Comparison of ENCODE assay signal across 8 cellular contexts in genomic region chr2:223993634-223994232, GRCh38. TPM values are rescaled to one million over a fixed set of nuclear protein-coding genes. Genes with fewer than 3 reads are reported as not detected.
DNase-seq lines count a peak whose midpoint lies in the region; ATAC-seq, FAIRE-seq and TF ChIP-seq lines count a peak whose summit lies in the region.

No MANE protein-coding gene starts in this region.

- H2BK120ac ChIP-seq in trophoblast cell (ENCODE audit: insufficient read depth, low read length, poor library complexity): no peak overlapping the region

- ATAC-seq in GM21515 (IDR thresholded peaks at IDR 0.05; ENCODE audit: unreplicated experiment) (peak; percentile 83), aorta (ENCODE audit: low FRiP score) (peak; percentile 87)

- intact Hi-C loops in aorta (cut with DNase I): loop anchor here (1.0 to 2.0 kb wide), 2 partner anchors 291 kb away; no protein-coding TSS in a partner anchor

- H3K9me3 ChIP-seq in trophoblast cell (ENCODE audit: insufficient read depth, low read depth, low read length) (no peaks in the 10 kb centered on the region), aorta (ENCODE audit: control insufficient read depth, low read length) (no peaks in the 10 kb centered on the region)

- peak; percentile 65 for DNase-seq in DMS114 treated with DMSO at 0.1 percent for 48 hours (lab: John Stamatoyannopoulos, UW; ENCODE audit: unreplicated experiment)
- DNase-seq in Kasumi-1 (lab: John Stamatoyannopoulos, UW): peak; percentile 39 to 58
- peak; percentile 62 for DNase-seq in RWPE1 (ENCODE audit: low spot score)
- DNase-seq in activated effector memory CD4-positive, alpha-beta T cell treated with Interleukin-2 at 50 U/mL for 16 hours: peak; percentile 18
- peak; percentile 50 to 69 for DNase-seq in frontal cortex (ENCODE audit: low spot score in 2 of 2)
- peak; percentile 63 to 92 for DNase-seq in trophoblast cell
- peak in 1 of 2 donors; percentile 58 for DNase-seq in aorta

- H3K9ac ChIP-seq in trophoblast cell (ENCODE audit: low read length): no peak overlapping the region

- H4K91ac ChIP-seq in trophoblast cell (ENCODE audit: low read depth, low read length): no peak overlapping the region

- H3K4me2 ChIP-seq in trophoblast cell (ENCODE audit: low read length): no peak overlapping the region

- H2BK5ac ChIP-seq in trophoblast cell (ENCODE audit: low read depth, low read length, poor library complexity): no peak overlapping the region

- H3K23ac ChIP-seq in trophoblast cell (ENCODE audit: low read length): no peak overlapping the region

- peaks cover 5 to 14% of the 10 kb centered on the region in 2 experiments for H3K36me3 ChIP-seq in trophoblast cell (ENCODE audit: control insufficient read depth in 1 of 2, insufficient read depth in 2 of 2, low read length in 2 of 2)
- no peaks in the 10 kb centered on the region for H3K36me3 ChIP-seq in aorta (ENCODE audit: control insufficient read depth in 1 of 2, insufficient read depth in 2 of 2, low read length in 1 of 2)

- H2AK5ac ChIP-seq in trophoblast cell (ENCODE audit: low read length): no peak overlapping the region

- no peak overlapping the region for H3K4ac ChIP-seq in trophoblast cell (ENCODE audit: low read depth, low read length)

- H4K12ac ChIP-seq in trophoblast cell (ENCODE audit: low read depth, low read length): no peak overlapping the region

- no peaks in the 10 kb centered on the region for H3K79me1 ChIP-seq in trophoblast cell (ENCODE audit: low read length)

- H3K4me3 ChIP-seq in trophoblast cell (ENCODE audit: low read depth, low read length): no peak overlapping the region
- no peak overlapping the region for H3K4me3 ChIP-seq in aorta (ENCODE audit: low read length in 2 of 2)

- H2BK12ac ChIP-seq in trophoblast cell (ENCODE audit: low read length): peak overlapping the region; percentile 14

- no peak overlapping the region for H3K14ac ChIP-seq in trophoblast cell (ENCODE audit: low read length)

- no peak overlapping the region for H2AFZ ChIP-seq in trophoblast cell (ENCODE audit: insufficient read depth, low read length, poor library complexity)

- H3K4me1 ChIP-seq in trophoblast cell (ENCODE audit: control insufficient read depth in 1 of 2, insufficient read depth in 2 of 2, low read length in 2 of 2) (peaks cover 0 to 6% of the 10 kb centered on the region in 2 experiments), aorta (ENCODE audit: control insufficient read depth in 1 of 2, insufficient read depth in 2 of 2, low read length in 2 of 2) (no peaks in the 10 kb centered on the region)

- CTCF ChIA-PET in RWPE1 (lab: Yijun Ruan, JAX): interaction anchor here (0.6 to 5.4 kb wide), 17 partner anchors 9 to 367 kb away, joined by 3 to 87 read pairs (median 3); no protein-coding TSS in a partner anchor

- H3K27ac ChIP-seq in RWPE1: no peak overlapping the region
- no peak overlapping the region for H3K27ac ChIP-seq in trophoblast cell (ENCODE audit: low read depth, low read length)
- no peak overlapping the region for H3K27ac ChIP-seq in aorta (ENCODE audit: low read depth in 1 of 2, low read length in 2 of 2)

- POLR2A ChIA-PET in RWPE1 (lab: Yijun Ruan, JAX; ENCODE audit: low non-redundant PET): no interaction called here

- WGBS in trophoblast cell (ENCODE audit: extremely low coverage, insufficient coverage, insufficient read length): no CpG with 5 or more reads among the region's 5 CpGs
- 28 to 31% methylated on average over 5 of the region's 5 CpGs for WGBS in aorta, 2 donors

- TF ChIP-seq CTCF in RWPE1 (conservative IDR thresholded peaks at IDR 0.05; ENCODE audit: low read depth): peak; percentile 75

- H3K27me3 ChIP-seq in trophoblast cell (ENCODE audit: insufficient read depth, low read length) (no peaks in the 10 kb centered on the region), aorta (ENCODE audit: control insufficient read depth in 1 of 2, insufficient read depth in 2 of 2, low read length in 1 of 2) (no peaks in the 10 kb centered on the region)

- no peak overlapping the region for H4K8ac ChIP-seq in trophoblast cell (ENCODE audit: low read depth, low read length)

- FAIRE-seq in frontal cortex (lab: Jason Lieb, UNC): peak; percentile 88

- no peak overlapping the region for H3K18ac ChIP-seq in trophoblast cell (ENCODE audit: low read length)

- H3K79me2 ChIP-seq in trophoblast cell (ENCODE audit: control insufficient read depth, insufficient read depth, low read length, poor library complexity): no peaks in the 10 kb centered on the region

RNA-seq across cellular contexts. Expression of gene MRPL44, which starts 36.5 kb away (rescaled TPM):
- total RNA-seq in frontal cortex (106 TPM), aorta (10 to 100 TPM; 11.6 to 13.5 TPM)
- 28.2 and 28.9 TPM in 2 replicates for polyA plus RNA-seq in trophoblast cell (2013)
- polyA plus RNA-seq in aorta: 10 to 100 TPM; 13.7 to 14.4 TPM

RNA-seq across cellular contexts. Expression of gene SERPINE2, which starts 45.4 kb away (rescaled TPM):
- total RNA-seq in frontal cortex: 36.3 TPM
- 169 and 186 TPM in 2 replicates for polyA plus RNA-seq in trophoblast cell (2013)
- 100 to 1,000 TPM; 183 to 222 TPM for total RNA-seq in aorta
- 10 to 100 TPM; 11.7 to 12.3 TPM for polyA plus RNA-seq in aorta

RNA-seq across cellular contexts. Expression of gene WDFY1, which starts 48.6 kb away (rescaled TPM):
- total RNA-seq in frontal cortex: 50.5 TPM
- polyA plus RNA-seq in trophoblast cell (2013): 27.3 and 28.3 TPM in 2 replicates
- 10 to 100 TPM; 51.1 to 56.5 TPM for total RNA-seq in aorta
- 10 to 100 TPM; 17.4 to 23.1 TPM for polyA plus RNA-seq in aorta
